In genomic region chr22:37186228-37186996, GRCh38 we compare ENCODE assay signal across 9 cellular contexts. TPM values are rescaled to one million over a fixed set of nuclear protein-coding genes. Genes with fewer than 3 reads are reported as not detected.
DNase-seq lines count a peak whose midpoint lies in the region; ATAC-seq and TF ChIP-seq lines count a peak whose summit lies in the region.
"Had no signal": no experiment of that assay in that cellular context is flagged by ENCODE, and none has a peak within 500 bp of the region (broad histone marks: within the 10 kb centered on the region; RNA-seq: fewer than 3 reads in every experiment).

No MANE protein-coding gene starts in this region.

- no peak for ATAC-seq in GM21786 (IDR thresholded peaks at IDR 0.05; ENCODE audit: unreplicated experiment)

- no peaks in the 10 kb centered on the region for H3K9me3 ChIP-seq in NT2/D1 (ENCODE audit: insufficient read depth, low read length)

- TF ChIP-seq CTCF in astrocyte of the cerebellum (IDR thresholded peaks at IDR 0.05; ENCODE audit: low read depth, low read length, missing control alignments) = no peak

- DNase-seq in activated CD8-positive, alpha-beta memory T cell treated with anti-CD3 and anti-CD28 coated beads for 24 hours = peak; percentile 83
- no peak for DNase-seq in activated CD8-positive, alpha-beta memory T cell treated with anti-CD3 and anti-CD28 coated beads, Interleukin-2, amount 50 U/mL, for 48 hours
- peak; percentile 38 for DNase-seq in NT2/D1 (ENCODE audit: low read depth, low spot score)
- DNase-seq in astrocyte of the cerebellum (ENCODE audit: low read depth) = peak; percentile 63
- peak; percentile 85 for DNase-seq in iPS DF 19.7 (ENCODE audit: low read depth, low spot score)
- DNase-seq in stimulated activated naive CD4-positive, alpha-beta T cell treated with Interleukin-2 at 50 U/mL for 16 hours (lab: John Stamatoyannopoulos, UW) = peak; percentile 19
- no peak for DNase-seq in occipital lobe (lab: John Stamatoyannopoulos, UW)

- no peaks in the 10 kb centered on the region for H3K27me3 ChIP-seq in NT2/D1 (ENCODE audit: insufficient read depth, insufficient read length)
- H3K27me3 ChIP-seq: dorsolateral prefrontal cortex had no signal

- H3K9ac ChIP-seq in NT2/D1 (ENCODE audit: insufficient read length, low read depth) = no peak overlapping the region

- H3K4me3 ChIP-seq in NT2/D1 (ENCODE audit: insufficient read length, low read depth) (no peak overlapping the region), astrocyte of the cerebellum (ENCODE audit: low read depth, low read length) (no peak overlapping the region)

- H3K4me1 ChIP-seq in NT2/D1 (ENCODE audit: insufficient read depth, insufficient read length) = peaks cover 6% of the 10 kb centered on the region

- in situ Hi-C loops in astrocyte of the cerebellum (cut with HindIII; ENCODE audit: low sequenced_read_pairs) = no loop called here

- peaks cover 13% of the 10 kb centered on the region for H3K36me3 ChIP-seq in NT2/D1 (ENCODE audit: insufficient read depth, insufficient read length, low read length)

RNA-seq across cellular contexts. Expression of gene C1QTNF6, which starts 1.6 kb away (rescaled TPM):
- 5.3 TPM for total RNA-seq in occipital lobe

RNA-seq across cellular contexts. Expression of gene SSTR3, which starts 25.9 kb away (rescaled TPM):
- total RNA-seq in occipital lobe = not detected

RNA-seq across cellular contexts. Expression of gene IL2RB, which starts 36.7 kb away (rescaled TPM):
- total RNA-seq in occipital lobe = not detected

RNA-seq across cellular contexts. Expression of gene RAC2, which starts 57.7 kb away (rescaled TPM):
- not detected for total RNA-seq in occipital lobe

Comparison
In these comparisons a context has a peak if more than half of its experiments do, and no peak if none do; other contexts are left out.
1. DNase-seq: peak in activated CD8-positive, alpha-beta memory T cell treated with anti-CD3 and anti-CD28 coated beads for 24 hours (single experiment), NT2/D1 (single experiment), astrocyte of the cerebellum (single experiment), iPS DF 19.7 (single experiment) and stimulated activated naive CD4-positive, alpha-beta T cell treated with Interleukin-2 at 50 U/mL for 16 hours (single experiment); none in activated CD8-positive, alpha-beta memory T cell treated with anti-CD3 and anti-CD28 coated beads, Interleukin-2, amount 50 U/mL, for 48 hours (single experiment) and occipital lobe (single experiment).